Comparison of ENCODE assay signal across 22 cellular contexts in genomic region chr12:79557690-79558315, GRCh38.
DNase-seq lines count a peak whose midpoint lies in the region; ATAC-seq and TF ChIP-seq lines count a peak whose summit lies in the region.
"Had no signal": no experiment of that assay in that cellular context is flagged by ENCODE, and none has a peak within 500 bp of the region (broad histone marks: within the 10 kb centered on the region; RNA-seq: fewer than 3 reads in every experiment).

No MANE protein-coding gene starts in this region.

- peak overlapping the region in 1 of 5 donors; percentile 36 for H3K27ac ChIP-seq in adrenal gland
- H3K27ac ChIP-seq: HL-60 had no signal

- H3K27me3 Mint-ChIP-seq in nephron (ENCODE audit: low read depth), result no peaks in the 10 kb centered on the region
- H3K27me3 Mint-ChIP-seq: activated naive CD4-positive, alpha-beta T cell treated with anti-CD3 and anti-CD28 coated beads, Interleukin-2, amount 10 ng/mL, durations not matched to agents 7 days and 5 days had no signal

- H3K27ac Mint-ChIP-seq in nephron, result peak overlapping the region; percentile 43 to 94 (median 90)
- H3K27ac Mint-ChIP-seq: activated naive CD4-positive, alpha-beta T cell treated with anti-CD3 and anti-CD28 coated beads, Interleukin-2, amount 10 ng/mL, durations not matched to agents 7 days and 5 days had no signal

- ATAC-seq in GM18511 (IDR thresholded peaks at IDR 0.05; ENCODE audit: unreplicated experiment), result no peak

- no peaks in the 10 kb centered on the region for H3K9me3 ChIP-seq in adrenal gland (replicated peaks in 1 of 3)

- DNase-seq in AG09309 (ENCODE audit: low read depth) (peak; percentile 71), M059J (ENCODE audit: low read depth) (peak; percentile 43), fibroblast of gingiva (ENCODE audit: low read depth) (peak; percentile 91), NCI-H2107 (lab: John Stamatoyannopoulos, UW) (no peak), adrenal gland (no peak), NCI-H446 treated with DMSO at 0.1 percent for 48 hours (lab: John Stamatoyannopoulos, UW) (no peak)
- DNase-seq: ACHN; activated CD4-positive, alpha-beta T cell treated with anti-CD3 and anti-CD28 coated beads for 4 hours; activated CD8-positive, alpha-beta memory T cell treated with anti-CD3 and anti-CD28 coated beads, Interleukin-2, amount 50 U/mL, for 48 hours; activated naive CD4-positive, alpha-beta T cell treated with anti-CD3 and anti-CD28 coated beads, Interleukin-2, amount 10 ng/mL, durations not matched to agents 7 days and 5 days; effector memory CD4-positive, alpha-beta T cell; foreskin fibroblast; Karpas-422; mesendoderm; NCI-H1417; NCI-H2227 treated with DMSO at 0.1 percent for 48 hours; SIG-M5; stimulated activated CD8-positive, alpha-beta memory T cell treated with anti-CD3 and anti-CD28 coated beads, Interleukin-4, amount 100 ng/mL, for 48 hours had no signal

- H3K4me1 Mint-ChIP-seq in nephron, result peaks cover 36% of the 10 kb centered on the region
- H3K4me1 Mint-ChIP-seq: activated naive CD4-positive, alpha-beta T cell treated with anti-CD3 and anti-CD28 coated beads, Interleukin-2, amount 10 ng/mL, durations not matched to agents 7 days and 5 days had no signal

- H3K36me3 ChIP-seq in adrenal gland (replicated peaks in 1 of 2), result peaks cover 0 to under 1% of the 10 kb centered on the region in 2 donors
- H3K36me3 ChIP-seq: tibial nerve had no signal

- no peaks in the 10 kb centered on the region for H3K9me3 Mint-ChIP-seq in nephron
- H3K9me3 Mint-ChIP-seq: activated naive CD4-positive, alpha-beta T cell treated with anti-CD3 and anti-CD28 coated beads, Interleukin-2, amount 10 ng/mL, durations not matched to agents 7 days and 5 days had no signal

- TF ChIP-seq CTCF in AG09309 (IDR thresholded peaks at IDR 0.05; ENCODE audit: control insufficient read depth, insufficient read depth, low read depth, low read length, missing control alignments) (no peak), nephron (IDR thresholded peaks at IDR 0.05; ENCODE audit: unreplicated experiment in 3 of 3) (no peak), adrenal gland (IDR thresholded peaks at IDR 0.05) (no peak)

- intact Hi-C loops in adrenal gland (cut with DNase I), result loop anchor here (10.0 kb wide), 4 partner anchors 143 to 707 kb away; no protein-coding TSS in a partner anchor

- H3K27me3 ChIP-seq in adrenal gland, result no peaks in the 10 kb centered on the region
- H3K27me3 ChIP-seq: tibial nerve had no signal

- WGBS in adrenal gland, 4 donors, result 48 to 62% (median 55%) methylated on average over 1 of the region's 1 CpG

- no peak for TF ChIP-seq POLR2A in adrenal gland (IDR thresholded peaks at IDR 0.05)

- H3K4me1 ChIP-seq in adrenal gland (replicated peaks in 1 of 2), result peaks cover 0 to 5% of the 10 kb centered on the region in 2 donors

- peaks cover 18% of the 10 kb centered on the region for H3K36me3 Mint-ChIP-seq in nephron (ENCODE audit: low read depth)
- H3K36me3 Mint-ChIP-seq: activated naive CD4-positive, alpha-beta T cell treated with anti-CD3 and anti-CD28 coated beads, Interleukin-2, amount 10 ng/mL, durations not matched to agents 7 days and 5 days had no signal

- no peak overlapping the region for H3K4me3 Mint-ChIP-seq in nephron
- H3K4me3 Mint-ChIP-seq: activated naive CD4-positive, alpha-beta T cell treated with anti-CD3 and anti-CD28 coated beads, Interleukin-2, amount 10 ng/mL, durations not matched to agents 7 days and 5 days had no signal

- no peak overlapping the region for H3K4me3 ChIP-seq in AG09309 (ENCODE audit: control insufficient read depth, low read depth, low read length)
- no peak overlapping the region for H3K4me3 ChIP-seq in adrenal gland
- H3K4me3 ChIP-seq: tibial nerve had no signal

Comparison
In these comparisons a context has a peak if more than half of its experiments do, and no peak if none do; other contexts are left out.
1. DNase-seq: peak in AG09309 (single experiment), M059J (single experiment) and fibroblast of gingiva (single experiment); none in NCI-H2107 (single experiment), adrenal gland (0 of 7) and NCI-H446 treated with DMSO at 0.1 percent for 48 hours (single experiment).